19 cellular contexts compared by ENCODE assay signal in the genomic region with DNA sequence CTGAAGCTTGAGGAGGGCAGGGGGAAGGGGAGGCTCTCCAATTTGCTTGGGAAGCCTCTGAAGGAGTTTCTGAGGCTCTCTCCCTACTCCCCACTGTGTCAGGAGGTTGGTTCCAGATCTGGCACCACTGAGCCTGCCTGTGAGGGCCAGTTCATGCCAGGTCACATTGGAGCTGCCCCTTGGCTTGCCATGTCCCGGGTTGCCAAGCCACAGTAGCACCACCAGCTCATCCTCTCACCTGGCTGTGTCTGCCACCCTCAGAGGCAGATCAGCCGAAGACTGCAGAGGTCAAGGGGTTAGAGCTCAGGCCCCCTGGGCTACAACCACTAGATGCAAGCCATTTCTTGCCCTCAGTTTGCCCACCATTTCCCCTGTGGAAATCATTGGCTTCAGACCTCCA. TPM values are rescaled to one million over a fixed set of nuclear protein-coding genes. Genes with fewer than 3 reads are reported as not detected.
A peak's percentile ranks its signal among the peaks of the same experiment; 100 is the strongest.
DNase-seq lines count a peak whose midpoint lies in the region; ATAC-seq and TF ChIP-seq lines count a peak whose summit lies in the region.
"Had no signal": no experiment of that assay in that cellular context is flagged by ENCODE, and none has a peak within 500 bp of the region (broad histone marks: within the 10 kb centered on the region; RNA-seq: fewer than 3 reads in every experiment).

No MANE protein-coding gene starts in this region.

- no peak overlapping the region for H3K4me3 Mint-ChIP-seq in chondrocyte (ENCODE audit: unreplicated experiment)
- H3K4me3 Mint-ChIP-seq: CD14-positive monocyte; CD4-positive, alpha-beta memory T cell; H9 had no signal

- H3K9ac ChIP-seq in parathyroid adenoma = no peak overlapping the region
- H3K9ac ChIP-seq in skeletal muscle tissue (ENCODE audit: low read depth in 1 of 3, low read length in 3 of 3) = peak overlapping the region; percentile 95 to 99 (median 98)

- DNase-seq in left ventricle myocardium inferior = no peak
- DNase-seq in left ventricle myocardium superior = no peak
- DNase-seq in chondrocyte (ENCODE audit: low spot score) = peak; percentile 59
- DNase-seq in LoVo (ENCODE audit: low spot score) = no peak
- no peak for DNase-seq in AG20443 (ENCODE audit: low spot score)
- DNase-seq: ACHN; AML-193; CD4-positive, alpha-beta memory T cell; DMS153; DMS79; GDM1; GOT3; H9 had no signal

- H3K4me1 Mint-ChIP-seq in chondrocyte (ENCODE audit: low read depth) = peaks cover 15% of the 10 kb centered on the region
- H3K4me1 Mint-ChIP-seq: CD14-positive monocyte; CD4-positive, alpha-beta memory T cell had no signal

- H3K4me3 ChIP-seq in left ventricle myocardium inferior (peak overlapping the region; percentile 73), parathyroid adenoma (ENCODE audit: low read depth, low read length) (no peak overlapping the region), skeletal muscle tissue (ENCODE audit: low read length in 3 of 3) (peak overlapping the region; percentile 90 to 97 (median 95))

- H3K9me3 ChIP-seq in left ventricle myocardium inferior (replicated peaks) (no peaks in the 10 kb centered on the region), parathyroid adenoma (ENCODE audit: control insufficient read depth, low read length) (no peaks in the 10 kb centered on the region), skeletal muscle tissue (ENCODE audit: control insufficient read depth in 3 of 3, low read length in 3 of 3) (no peaks in the 10 kb centered on the region)

- no peak for ATAC-seq in left ventricle myocardium superior
- ATAC-seq: HepG2 had no signal

- H3K27me3 ChIP-seq in left ventricle myocardium inferior (ENCODE audit: low read depth) (no peaks in the 10 kb centered on the region), parathyroid adenoma (ENCODE audit: control insufficient read depth, insufficient read depth, low read length) (no peaks in the 10 kb centered on the region), skeletal muscle tissue (ENCODE audit: control insufficient read depth in 3 of 3, insufficient read depth in 3 of 3, low read length in 3 of 3) (no peaks in the 10 kb centered on the region)

- no peaks in the 10 kb centered on the region for H3K36me3 Mint-ChIP-seq in chondrocyte (ENCODE audit: low read depth)
- H3K36me3 Mint-ChIP-seq: CD14-positive monocyte; CD4-positive, alpha-beta memory T cell; IgD-negative memory B cell had no signal

- no peaks in the 10 kb centered on the region for H3K36me3 ChIP-seq in left ventricle myocardium inferior
- no peaks in the 10 kb centered on the region for H3K36me3 ChIP-seq in parathyroid adenoma (ENCODE audit: control insufficient read depth, insufficient read depth, low read length)
- H3K36me3 ChIP-seq in skeletal muscle tissue (ENCODE audit: control insufficient read depth in 3 of 3, insufficient read depth in 3 of 3, low read length in 3 of 3) = peaks cover 25 to 66% (median 27%) of the 10 kb centered on the region in 3 donors

- H3K4me2 ChIP-seq in parathyroid adenoma (ENCODE audit: low read length) = no peak overlapping the region

- H3K27ac ChIP-seq in left ventricle myocardium inferior (replicated peaks) = peak overlapping the region; percentile 96
- H3K27ac ChIP-seq in parathyroid adenoma = peak overlapping the region; percentile 95
- peak overlapping the region; percentile 99 for H3K27ac ChIP-seq in skeletal muscle tissue (ENCODE audit: low read depth, low read length)

- H3K79me2 ChIP-seq in parathyroid adenoma = peaks cover 52% of the 10 kb centered on the region

- peaks cover 21% of the 10 kb centered on the region for H3K27me3 Mint-ChIP-seq in chondrocyte (ENCODE audit: low read depth)
- H3K27me3 Mint-ChIP-seq: IgD-negative memory B cell had no signal

- intact Hi-C loops in left ventricle myocardium inferior (cut with micrococcal nuclease) = no loop called here
- intact Hi-C loops in left ventricle myocardium superior (cut with micrococcal nuclease) = no loop called here

- H3K4me1 ChIP-seq in left ventricle myocardium inferior = peaks cover 99% of the 10 kb centered on the region
- peaks cover 65% of the 10 kb centered on the region for H3K4me1 ChIP-seq in parathyroid adenoma
- H3K4me1 ChIP-seq in skeletal muscle tissue (ENCODE audit: control insufficient read depth in 3 of 3, insufficient read depth in 3 of 3, low read length in 3 of 3) = peaks cover 64 to 83% (median 72%) of the 10 kb centered on the region in 3 donors

- H3K9me3 Mint-ChIP-seq in chondrocyte (ENCODE audit: low read depth) = no peaks in the 10 kb centered on the region
- H3K9me3 Mint-ChIP-seq: CD14-positive monocyte; CD4-positive, alpha-beta memory T cell; H9; IgD-negative memory B cell had no signal

- H3K27ac Mint-ChIP-seq in chondrocyte (ENCODE audit: unreplicated experiment) = no peak overlapping the region
- H3K27ac Mint-ChIP-seq: CD4-positive, alpha-beta memory T cell; H9; IgD-negative memory B cell had no signal

- TF ChIP-seq CTCF in left ventricle myocardium inferior (IDR thresholded peaks at IDR 0.05; ENCODE audit: borderline replicate concordance) (no peak), chondrocyte (IDR thresholded peaks at IDR 0.05) (no peak), parathyroid adenoma (IDR thresholded peaks at IDR 0.05) (no peak)

- no peak overlapping the region for H2AFZ ChIP-seq in parathyroid adenoma

RNA-seq across cellular contexts. Expression of gene C10orf71, which starts 3.1 kb away (rescaled TPM):
- total RNA-seq in left ventricle myocardium inferior = 136 TPM
- 126 TPM for total RNA-seq in left ventricle myocardium superior
- not detected in 3 replicates for total RNA-seq in chondrocyte
- total RNA-seq in skeletal muscle tissue = 4.7 TPM
- total RNA-seq: CD4-positive, alpha-beta memory T cell; Daoy; H9; HepG2 had no signal

Comparison
In these comparisons a context has a peak if more than half of its experiments do, and no peak if none do; other contexts are left out.
1. RNA of gene C10orf71, which starts 3.1 kb away (total RNA-seq): 136 TPM in left ventricle myocardium inferior (single experiment) and 126 TPM in left ventricle myocardium superior (single experiment); 4.7 TPM in skeletal muscle tissue (single experiment) and not detected in chondrocyte; every median in the first group is over 10 times any median in the second.
2. Peak in every context shown above with its lines, with median percentiles within 50 percentile points of each other: H3K27ac ChIP-seq.